ENCODE assay signal across 8 cellular contexts in genomic region chr14:50823051-50823762, GRCh38. TPM values are rescaled to one million over a fixed set of nuclear protein-coding genes. Genes with fewer than 3 reads are reported as not detected.
A peak's percentile ranks its signal among the peaks of the same experiment; 100 is the strongest.
DNase-seq lines count a peak whose midpoint lies in the region; ATAC-seq and TF ChIP-seq lines count a peak whose summit lies in the region.

No MANE protein-coding gene starts in this region.

- H3K9me3 ChIP-seq in colonic mucosa (no peaks in the 10 kb centered on the region), skeletal muscle satellite cell (replicated peaks; ENCODE audit: low read length) (no peaks in the 10 kb centered on the region)

- no peaks in the 10 kb centered on the region for H3K27me3 Mint-ChIP-seq in activated naive CD4-positive, alpha-beta T cell treated with anti-CD3 and anti-CD28 coated beads for 36 hours (ENCODE audit: low read depth)

- no peak overlapping the region for H3K4me3 ChIP-seq in colonic mucosa
- H3K4me3 ChIP-seq in skeletal muscle satellite cell (ENCODE audit: low read length): peak overlapping the region; percentile 4

- H3K4me3 Mint-ChIP-seq in activated naive CD4-positive, alpha-beta T cell treated with anti-CD3 and anti-CD28 coated beads for 36 hours: peak overlapping the region; percentile 59

- no peak for TF ChIP-seq CTCF in colonic mucosa (IDR thresholded peaks at IDR 0.05)

- intact Hi-C loops in activated naive CD4-positive, alpha-beta T cell treated with anti-CD3 and anti-CD28 coated beads for 36 hours (cut with micrococcal nuclease): loop anchor here (2.0 to 10.0 kb wide), 5 partner anchors 38 to 958 kb away; partner anchors contain the start of genes ARF6 and SOS2
- intact Hi-C loops in colonic mucosa (cut with DNase I): no loop called here

- H3K4me1 Mint-ChIP-seq in activated naive CD4-positive, alpha-beta T cell treated with anti-CD3 and anti-CD28 coated beads for 36 hours (ENCODE audit: low read depth): peaks cover 89% of the 10 kb centered on the region

- peaks cover 31% of the 10 kb centered on the region for H3K36me3 Mint-ChIP-seq in activated naive CD4-positive, alpha-beta T cell treated with anti-CD3 and anti-CD28 coated beads for 36 hours (ENCODE audit: low read depth)

- CTCF ChIA-PET in activated naive CD4-positive, alpha-beta T cell treated with anti-CD3 and anti-CD28 coated beads for 36 hours (lab: Charles Lee): interaction anchor here (0.8 to 3.4 kb wide), 8 partner anchors 10 to 49 kb away, joined by 3 to 18 read pairs (median 6); no protein-coding TSS in a partner anchor

- H3K27ac Mint-ChIP-seq in activated naive CD4-positive, alpha-beta T cell treated with anti-CD3 and anti-CD28 coated beads for 36 hours: peak overlapping the region; percentile 73

- peak overlapping the region; percentile 14 for H3K27ac ChIP-seq in colonic mucosa

- peaks cover 2% of the 10 kb centered on the region for H3K9me3 Mint-ChIP-seq in activated naive CD4-positive, alpha-beta T cell treated with anti-CD3 and anti-CD28 coated beads for 36 hours

- peak overlapping the region; percentile 74 for H3K4me2 ChIP-seq in skeletal muscle satellite cell (ENCODE audit: low read length)

- H3K27me3 ChIP-seq in colonic mucosa (no peaks in the 10 kb centered on the region), skeletal muscle satellite cell (ENCODE audit: control insufficient read depth, insufficient read depth, low read length) (no peaks in the 10 kb centered on the region)

- H3K36me3 ChIP-seq in colonic mucosa (no peaks in the 10 kb centered on the region), skeletal muscle satellite cell (ENCODE audit: insufficient read depth, low read length) (peaks cover 3% of the 10 kb centered on the region)

- H3K4me1 ChIP-seq in colonic mucosa (no peaks in the 10 kb centered on the region), skeletal muscle satellite cell (ENCODE audit: control insufficient read depth, insufficient read depth, low read length) (peaks cover 27% of the 10 kb centered on the region)

- ATAC-seq in HG03432 (IDR thresholded peaks at IDR 0.05; ENCODE audit: unreplicated experiment): peak; percentile 20

- peak; percentile 30 for DNase-seq in activated naive CD4-positive, alpha-beta T cell treated with anti-CD3 and anti-CD28 coated beads for 36 hours
- DNase-seq in activated naive CD4-positive, alpha-beta T cell treated with Interleukin-2 at 50 U/mL for 16 hours: no peak
- DNase-seq in colonic mucosa (no peak), GF-D8 (lab: John Stamatoyannopoulos, UW) (no peak), KG1 (lab: John Stamatoyannopoulos, UW) (no peak), LoVo (ENCODE audit: low spot score) (no peak)

- H3K9ac ChIP-seq in colonic mucosa (ENCODE audit: low read depth in 2 of 2, low read length in 2 of 2) (no peak overlapping the region), skeletal muscle satellite cell (ENCODE audit: low read depth, low read length) (peak overlapping the region; percentile 28)

RNA-seq across cellular contexts. Expression of gene NIN, which starts 7.8 kb away (rescaled TPM):
- 10 to 100 TPM; 56.9 to 57.9 TPM for total RNA-seq in activated naive CD4-positive, alpha-beta T cell treated with anti-CD3 and anti-CD28 coated beads for 36 hours
- 10 to 100 TPM; 13.7 to 19.8 TPM for total RNA-seq in colonic mucosa
- 26.0 and 33.0 TPM in 2 replicates for total RNA-seq in skeletal muscle satellite cell (2012; rRNA removed)

RNA-seq across cellular contexts. Expression of gene ABHD12B, which starts 48.6 kb away (rescaled TPM):
- total RNA-seq in activated naive CD4-positive, alpha-beta T cell treated with anti-CD3 and anti-CD28 coated beads for 36 hours: not detected
- 10 to 100 TPM; 11.0 to 20.7 TPM for total RNA-seq in colonic mucosa
- total RNA-seq in skeletal muscle satellite cell (2012; rRNA removed): not detected in 2 replicates

Comparison
In these comparisons a context has a peak if more than half of its experiments do, and no peak if none do; other contexts are left out.
1. RNA of gene ABHD12B, which starts 48.6 kb away (total RNA-seq): 11.0 to 20.7 TPM in colonic mucosa; not detected in activated naive CD4-positive, alpha-beta T cell treated with anti-CD3 and anti-CD28 coated beads for 36 hours; every median in the first group is over 10 times any median in the second.